Comparison of ENCODE assay signal across 8 cellular contexts in the genomic region with DNA sequence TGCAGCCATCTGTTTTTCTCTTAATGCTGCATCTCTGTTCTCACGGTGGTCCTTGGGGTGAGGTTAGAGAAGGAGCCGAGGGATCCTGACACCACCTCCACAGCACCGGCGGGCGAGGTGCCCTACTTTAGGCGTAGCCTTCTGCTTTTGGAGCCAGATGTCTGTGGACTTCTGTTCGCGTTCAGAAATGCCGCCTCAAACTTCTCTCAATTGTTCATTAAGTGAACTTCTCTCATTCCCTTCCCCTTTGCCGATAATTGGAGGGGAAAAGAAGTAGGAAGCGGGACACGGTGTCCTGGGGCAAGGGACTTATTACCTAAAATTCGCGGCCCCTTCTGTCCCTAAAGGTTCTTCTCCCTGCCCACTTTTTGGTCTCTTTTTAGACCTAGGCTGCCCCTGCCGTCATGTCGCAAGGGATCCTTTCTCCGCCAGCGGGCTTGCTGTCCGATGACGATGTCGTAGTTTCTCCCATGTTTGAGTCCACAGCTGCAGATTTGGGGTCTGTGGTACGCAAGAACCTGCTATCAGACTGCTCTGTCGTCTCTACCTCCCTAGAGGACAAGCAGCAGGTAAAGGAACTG.
A peak's percentile ranks its signal among the peaks of the same experiment; 100 is the strongest.
DNase-seq lines count a peak whose midpoint lies in the region; ATAC-seq and TF ChIP-seq lines count a peak whose summit lies in the region.

No MANE protein-coding gene starts in this region.

- H3F3A ChIP-seq in OCI-LY1 (ENCODE audit: insufficient read depth, low read length): no peaks in the 10 kb centered on the region

- H2AFZ ChIP-seq in OCI-LY1 (ENCODE audit: low read length): 0 out of 2 replicates have a peak overlapping the region, but pooled peaks have one; percentile 7

- no peak for TF ChIP-seq CTCF in OCI-LY1 (IDR thresholded peaks at IDR 0.05; ENCODE audit: low read length)
- TF ChIP-seq CTCF in fibroblast of mammary gland (conservative IDR thresholded peaks at IDR 0.05; ENCODE audit: control insufficient read depth, insufficient read depth, low read depth, low read length): no peak

- peaks cover 57% of the 10 kb centered on the region for H3K36me3 ChIP-seq in OCI-LY1 (ENCODE audit: insufficient read depth, low read length)

- peak overlapping the region; percentile 90 for H3K4me2 ChIP-seq in OCI-LY1 (ENCODE audit: low read length)

- no peaks in the 10 kb centered on the region for H3K27me3 ChIP-seq in OCI-LY1 (ENCODE audit: insufficient read depth, low read length)

- no peak for ATAC-seq in stimulated activated naive CD8-positive, alpha-beta T cell treated with anti-CD3 and anti-CD28 coated beads, Interleukin-15, Interleukin-2, amounts not matched to agents 100 U/mL and 50 U/mL, for 24 hours
- ATAC-seq in HG03108 (IDR thresholded peaks at IDR 0.05; ENCODE audit: unreplicated experiment) (no peak), GM21423 (IDR thresholded peaks at IDR 0.05; ENCODE audit: unreplicated experiment) (no peak)

- peaks cover 19% of the 10 kb centered on the region for H3K79me2 ChIP-seq in OCI-LY1 (ENCODE audit: insufficient read depth, low read length)

- H4K20me1 ChIP-seq in OCI-LY1 (ENCODE audit: insufficient read depth, low read length): no peaks in the 10 kb centered on the region

- DNase-seq in SKM-1 treated with dmso at 0.1 percent for 144 hours (lab: John Stamatoyannopoulos, UW; ENCODE audit: unreplicated experiment) (peak; percentile 43), SKM-1 (lab: John Stamatoyannopoulos, UW; ENCODE audit: unreplicated experiment) (no peak), fibroblast of mammary gland (ENCODE audit: low read depth) (peak; percentile 4), NCI-H1417 treated with DMSO at 0.1 percent for 48 hours (lab: John Stamatoyannopoulos, UW) (no peak)
- peak; percentile 19 for DNase-seq in stimulated activated naive CD8-positive, alpha-beta T cell treated with anti-CD3 and anti-CD28 coated beads, Interleukin-15, Interleukin-2, amounts not matched to agents 100 U/mL and 50 U/mL, for 24 hours

- H3K9ac ChIP-seq in OCI-LY1 (ENCODE audit: low read length): peak overlapping the region; percentile 90

- peak overlapping the region; percentile 73 for H3K27ac ChIP-seq in OCI-LY1 (ENCODE audit: low read depth, low read length, poor library complexity, severe bottlenecking)

- no peaks in the 10 kb centered on the region for H3K9me3 ChIP-seq in OCI-LY1 (ENCODE audit: low read length)

- peaks cover 21% of the 10 kb centered on the region for H3K4me1 ChIP-seq in OCI-LY1 (ENCODE audit: insufficient read depth, low read length, severe bottlenecking)

- no peaks in the 10 kb centered on the region for H3K9me2 ChIP-seq in OCI-LY1 (ENCODE audit: low read depth, low read length)

- peak overlapping the region; percentile 90 for H3K4me3 ChIP-seq in OCI-LY1 (ENCODE audit: low read depth, low read length, poor library complexity, severe bottlenecking)
- peak overlapping the region; percentile 94 for H3K4me3 ChIP-seq in fibroblast of mammary gland (ENCODE audit: control insufficient read depth, low read depth, low read length)

Comparison
In these comparisons a context has a peak if more than half of its experiments do, and no peak if none do; other contexts are left out.
1. DNase-seq: peak in SKM-1 treated with dmso at 0.1 percent for 144 hours (single experiment), fibroblast of mammary gland (single experiment) and stimulated activated naive CD8-positive, alpha-beta T cell treated with anti-CD3 and anti-CD28 coated beads, Interleukin-15, Interleukin-2, amounts not matched to agents 100 U/mL and 50 U/mL, for 24 hours (single experiment); none in SKM-1 (single experiment) and NCI-H1417 treated with DMSO at 0.1 percent for 48 hours (single experiment).